Comparison of ENCODE assay signal across 19 cellular contexts in genomic region chr11:69861901-69862300, GRCh38. TPM values are rescaled to one million over a fixed set of nuclear protein-coding genes. Genes with fewer than 3 reads are reported as not detected.
DNase-seq lines count a peak whose midpoint lies in the region; TF ChIP-seq lines count a peak whose summit lies in the region.
"Had no signal": no experiment of that assay in that cellular context is flagged by ENCODE, and none has a peak within 500 bp of the region (broad histone marks: within the 10 kb centered on the region; RNA-seq: fewer than 3 reads in every experiment).

No MANE protein-coding gene starts in this region.

- H3K4me3 ChIP-seq in SJSA1 (no peak overlapping the region), ascending aorta (no peak overlapping the region)
- H3K4me3 ChIP-seq: A549, GM23248 had no signal

- no peak for TF ChIP-seq CTCF in ascending aorta (IDR thresholded peaks at IDR 0.05)

- H3K4me1 ChIP-seq in SJSA1 (replicated peaks) (peaks cover 27% of the 10 kb centered on the region), ascending aorta (no peaks in the 10 kb centered on the region)
- H3K4me1 ChIP-seq: A549, Caco-2 had no signal

- no peaks in the 10 kb centered on the region for H3K9me3 ChIP-seq in SJSA1 (replicated peaks)
- no peaks in the 10 kb centered on the region for H3K9me3 ChIP-seq in ascending aorta
- H3K9me3 ChIP-seq: A549, Caco-2 had no signal

- intact Hi-C loops in ascending aorta (cut with DNase I): no loop called here

- DNase-seq in activated CD8-positive, alpha-beta memory T cell treated with anti-CD3 and anti-CD28 coated beads for 24 hours: peak; percentile 28
- DNase-seq in activated CD8-positive, alpha-beta memory T cell treated with anti-CD3 and anti-CD28 coated beads, Interleukin-2, amount 50 U/mL, for 4 hours: no peak
- peak in 1 of 2 experiments; percentile 50 for DNase-seq in SJSA1 (ENCODE audit: low read depth in 1 of 2, low spot score in 2 of 2)
- peak; percentile 57 for DNase-seq in mesenteric fat pad (ENCODE audit: low spot score)
- DNase-seq in ascending aorta (ENCODE audit: low spot score in 2 of 2): no peak
- no peak for DNase-seq in iPS-NIHi11 (ENCODE audit: low spot score)
- no peak for DNase-seq in SHP77 treated with DMSO at 0.1 percent for 48 hours (lab: John Stamatoyannopoulos, UW)
- DNase-seq: AML-193; CD4-positive, alpha-beta T cell; GM23248; HCEC 1CT; IMR-90 had no signal

- H3K36me3 ChIP-seq in SJSA1 (no peaks in the 10 kb centered on the region), ascending aorta (no peaks in the 10 kb centered on the region)

- H3K27ac ChIP-seq in SJSA1 (peak overlapping the region; percentile 55), ascending aorta (no peak overlapping the region)
- H3K27ac ChIP-seq: 22Rv1, A549, C4-2B, GM23248, HL-60 had no signal

- H3K27me3 ChIP-seq in SJSA1 (replicated peaks) (peaks cover 13% of the 10 kb centered on the region; the same call in 1 of the 2 replicates), ascending aorta (no peaks in the 10 kb centered on the region)

RNA-seq across cellular contexts. Expression of gene FGF3, which starts 42.7 kb away (rescaled TPM):
- not detected in 2 replicates for total RNA-seq in SJSA1 (2014; rRNA removed; shearing (Covaris generic))
- total RNA-seq in mesenteric fat pad: not detected
- not detected for total RNA-seq in ascending aorta
- total RNA-seq: Caco-2; CD4-positive, alpha-beta T cell; GM23248; H4; HT1080; IMR-90 had no signal

Comparison
In these comparisons a context has a peak if more than half of its experiments do, and no peak if none do; other contexts are left out.
1. DNase-seq: peak in activated CD8-positive, alpha-beta memory T cell treated with anti-CD3 and anti-CD28 coated beads for 24 hours (single experiment) and mesenteric fat pad (single experiment); none in activated CD8-positive, alpha-beta memory T cell treated with anti-CD3 and anti-CD28 coated beads, Interleukin-2, amount 50 U/mL, for 4 hours (single experiment), ascending aorta (0 of 2), iPS-NIHi11 (single experiment) and SHP77 treated with DMSO at 0.1 percent for 48 hours (single experiment).